ENCODE assay signal across 21 cellular contexts in genomic region chrX:14915596-14915995, GRCh38. TPM values are rescaled to one million over a fixed set of nuclear protein-coding genes. Genes with fewer than 3 reads are reported as not detected.
DNase-seq lines count a peak whose midpoint lies in the region; ATAC-seq, FAIRE-seq and TF ChIP-seq lines count a peak whose summit lies in the region.
"Had no signal": no experiment of that assay in that cellular context is flagged by ENCODE, and none has a peak within 500 bp of the region (broad histone marks: within the 10 kb centered on the region; RNA-seq: fewer than 3 reads in every experiment).

No MANE protein-coding gene starts in this region.

- peaks cover 21% of the 10 kb centered on the region for H3K4me1 ChIP-seq in astrocyte (ENCODE audit: insufficient read depth, low read length)
- H3K4me1 ChIP-seq in osteoblast (ENCODE audit: insufficient read depth, low read length) = peaks cover 15% of the 10 kb centered on the region
- H3K4me1 ChIP-seq in right atrium auricular region = no peaks in the 10 kb centered on the region
- H3K4me1 ChIP-seq in mesendoderm (ENCODE audit: control insufficient read depth, low read depth, low read length) = no peaks in the 10 kb centered on the region

- H3K4me3 ChIP-seq in astrocyte (ENCODE audit: insufficient read depth, low read depth, low read length) = no peak overlapping the region
- no peak overlapping the region for H3K4me3 ChIP-seq in osteoblast (ENCODE audit: insufficient read depth, low read length)
- H3K4me3 ChIP-seq in right atrium auricular region = no peak overlapping the region
- H3K4me3 ChIP-seq in mesendoderm (ENCODE audit: low read length) = no peak overlapping the region

- no peak overlapping the region for H2BK5ac ChIP-seq in mesendoderm (ENCODE audit: low read length)

- H3K36me3 ChIP-seq in astrocyte (ENCODE audit: insufficient read depth, low read length) (peaks cover 6% of the 10 kb centered on the region), osteoblast (ENCODE audit: insufficient read depth, low read length) (peaks cover 14% of the 10 kb centered on the region), right atrium auricular region (peaks cover 16% of the 10 kb centered on the region), mesendoderm (ENCODE audit: control insufficient read depth, insufficient read depth, low read length) (no peaks in the 10 kb centered on the region)

- no peaks in the 10 kb centered on the region for H3K79me2 ChIP-seq in astrocyte (ENCODE audit: insufficient read depth, low read length)
- H3K79me2 ChIP-seq in osteoblast (ENCODE audit: insufficient read depth, low read length) = no peaks in the 10 kb centered on the region
- no peaks in the 10 kb centered on the region for H3K79me2 ChIP-seq in mesendoderm (ENCODE audit: control insufficient read depth, insufficient read depth, low read length)

- H4K20me1 ChIP-seq in astrocyte (ENCODE audit: insufficient read depth, low read length) = no peaks in the 10 kb centered on the region
- no peaks in the 10 kb centered on the region for H4K20me1 ChIP-seq in osteoblast (ENCODE audit: insufficient read depth, low read length)

- H3K4me3 Mint-ChIP-seq in astrocyte (ENCODE audit: unreplicated experiment) = no peak overlapping the region
- H3K4me3 Mint-ChIP-seq: B cell; CD4-positive, alpha-beta T cell; H9; IgD-negative memory B cell had no signal

- no peaks in the 10 kb centered on the region for H3K27me3 Mint-ChIP-seq in astrocyte (ENCODE audit: low read depth, unreplicated experiment)
- H3K27me3 Mint-ChIP-seq: B cell; CD4-positive, alpha-beta T cell; IgD-negative memory B cell had no signal

- no peak overlapping the region for H3K23ac ChIP-seq in mesendoderm (ENCODE audit: low read length)

- FAIRE-seq in astrocyte (lab: Jason Lieb, UNC) = no peak

- no peaks in the 10 kb centered on the region for H3K9me3 Mint-ChIP-seq in astrocyte (ENCODE audit: unreplicated experiment)
- H3K9me3 Mint-ChIP-seq: CD4-positive, alpha-beta T cell; IgD-negative memory B cell had no signal

- H2BK120ac ChIP-seq in mesendoderm (ENCODE audit: low read depth, low read length) = no peak overlapping the region

- ATAC-seq in GM19351 (IDR thresholded peaks at IDR 0.05; ENCODE audit: unreplicated experiment) = no peak

- no peaks in the 10 kb centered on the region for H3K9me3 ChIP-seq in astrocyte (ENCODE audit: insufficient read depth, low read depth, low read length)
- H3K9me3 ChIP-seq in osteoblast (ENCODE audit: low read depth, low read length) = no peaks in the 10 kb centered on the region
- H3K9me3 ChIP-seq in right atrium auricular region = no peaks in the 10 kb centered on the region

- no peak overlapping the region for H3K4ac ChIP-seq in mesendoderm (ENCODE audit: low read depth, low read length)

- H3K4me2 ChIP-seq in astrocyte (ENCODE audit: low read length) (peak overlapping the region; percentile 74), osteoblast (ENCODE audit: insufficient read depth, low read length) (no peak overlapping the region), mesendoderm (ENCODE audit: low read length) (no peak overlapping the region)

- peak overlapping the region; percentile 66 for H3K27ac ChIP-seq in astrocyte (ENCODE audit: low read depth, low read length)
- peak overlapping the region; percentile 73 for H3K27ac ChIP-seq in osteoblast (ENCODE audit: low read depth, low read length)
- no peak overlapping the region for H3K27ac ChIP-seq in right atrium auricular region
- H3K27ac ChIP-seq in mesendoderm (ENCODE audit: low read depth, low read length) = no peak overlapping the region

- H3K27me3 ChIP-seq in astrocyte (ENCODE audit: insufficient read depth, low read length) = no peaks in the 10 kb centered on the region
- no peaks in the 10 kb centered on the region for H3K27me3 ChIP-seq in osteoblast (ENCODE audit: insufficient read depth, low read length)
- no peaks in the 10 kb centered on the region for H3K27me3 ChIP-seq in right atrium auricular region
- H3K27me3 ChIP-seq in mesendoderm (ENCODE audit: insufficient read depth, low read length, poor library complexity) = no peaks in the 10 kb centered on the region

- H3K4me1 Mint-ChIP-seq in astrocyte (ENCODE audit: low read depth, unreplicated experiment) = peaks cover 14% of the 10 kb centered on the region
- H3K4me1 Mint-ChIP-seq: B cell, H9, IgD-negative memory B cell had no signal

- H4K8ac ChIP-seq in mesendoderm (ENCODE audit: low read depth, low read length) = no peak overlapping the region

- H3K56ac ChIP-seq in mesendoderm (ENCODE audit: low read length) = no peak overlapping the region

- no peak overlapping the region for H3K18ac ChIP-seq in mesendoderm (ENCODE audit: low read length)

- peak; percentile 49 for DNase-seq in ELR (ENCODE audit: low read depth)
- peak; percentile 26 for DNase-seq in LoVo (ENCODE audit: low spot score)
- peak; percentile 7 for DNase-seq in astrocyte (ENCODE audit: low read depth)
- no peak for DNase-seq in osteoblast (ENCODE audit: insufficient read length, low spot score, missing footprints)
- DNase-seq in NCI-H524 (lab: John Stamatoyannopoulos, UW) = no peak
- no peak for DNase-seq in right atrium auricular region (ENCODE audit: low spot score)
- no peak for DNase-seq in mesendoderm
- DNase-seq: Calu3; CD4-positive, alpha-beta T cell; DMS53; H9; NCI-H1092; NCI-H146; NCI-H2081; NCI-H510A treated with DMSO at 0.1 percent for 48 hours; RPMI8226; SIG-M5; SW 1271 had no signal

- no peaks in the 10 kb centered on the region for H3K79me1 ChIP-seq in mesendoderm (ENCODE audit: low read length)

- no peaks in the 10 kb centered on the region for H3K36me3 Mint-ChIP-seq in astrocyte (ENCODE audit: low read depth, unreplicated experiment)
- H3K36me3 Mint-ChIP-seq: IgD-negative memory B cell had no signal

- H3K9ac ChIP-seq in astrocyte (ENCODE audit: low read length) = peak overlapping the region; percentile 40
- H3K9ac ChIP-seq in mesendoderm (ENCODE audit: low read length) = no peak overlapping the region

- H3K27ac Mint-ChIP-seq in astrocyte (ENCODE audit: unreplicated experiment) = no peak overlapping the region
- H3K27ac Mint-ChIP-seq: B cell; CD4-positive, alpha-beta T cell; H9; IgD-negative memory B cell had no signal

- no CpG with 5 or more reads among the region's 3 CpGs for WGBS in mesendoderm (ENCODE audit: extremely low coverage, insufficient coverage, low lambda C conversion rate)

- H2AFZ ChIP-seq in astrocyte (ENCODE audit: low read depth, low read length) (no peak overlapping the region), osteoblast (ENCODE audit: low read length) (no peak overlapping the region)

- no peak overlapping the region for H4K5ac ChIP-seq in mesendoderm (ENCODE audit: low read length)

- TF ChIP-seq CTCF in astrocyte (IDR thresholded peaks at IDR 0.05; ENCODE audit: insufficient read depth, low read depth, low read length) (no peak), osteoblast (IDR thresholded peaks at IDR 0.05; ENCODE audit: extremely low read depth, low read depth, low read length) (no peak), right atrium auricular region (IDR thresholded peaks at IDR 0.05) (no peak)

- no peak overlapping the region for H2BK15ac ChIP-seq in mesendoderm (replicated peaks; ENCODE audit: low read depth)

- no peak overlapping the region for H2AK5ac ChIP-seq in mesendoderm (ENCODE audit: low read length)

RNA-seq across cellular contexts. Expression of gene MOSPD2, which starts 42.4 kb away (rescaled TPM):
- total RNA-seq in astrocyte = 13.9 and 14.6 TPM in 2 replicates
- total RNA-seq in osteoblast = 23.3 and 29.0 TPM in 2 replicates
- total RNA-seq in right atrium auricular region = 1 to 10 TPM; 4.3 to 9.6 TPM
- polyA plus RNA-seq in mesendoderm (2013, experiment 1 of 2) = 8.6 TPM
- polyA plus RNA-seq in mesendoderm (2013, experiment 2 of 2) = 9.4 TPM

RNA-seq across cellular contexts. Expression of gene FANCB, which starts 42.7 kb away (rescaled TPM):
- 1.9 and 2.8 TPM in 2 replicates for total RNA-seq in astrocyte
- 3.6 and 3.8 TPM in 2 replicates for total RNA-seq in osteoblast
- total RNA-seq in right atrium auricular region = under 1 TPM; 0.47 to 0.59 TPM
- polyA plus RNA-seq in mesendoderm (2013, experiment 1 of 2) = 5.5 TPM
- 5.4 TPM for polyA plus RNA-seq in mesendoderm (2013, experiment 2 of 2)

Comparison
In these comparisons a context has a peak if more than half of its experiments do, and no peak if none do; other contexts are left out.
1. DNase-seq: peak in ELR (single experiment), LoVo (single experiment) and astrocyte (single experiment); none in osteoblast (single experiment), NCI-H524 (0 of 2), right atrium auricular region (single experiment) and mesendoderm (single experiment).
2. H3K27ac ChIP-seq: peak in astrocyte (single experiment) and osteoblast (single experiment); none in right atrium auricular region (0 of 2) and mesendoderm (single experiment).